1 cellular context compared by ENCODE assay signal in genomic region chr14:61553730-61554641, GRCh38.
TF ChIP-seq lines count a peak whose summit lies in the region.

No MANE protein-coding gene starts in this region.

TF ChIP-seq in HepG2, 621 proteins besides CTCF, POLR2A, EP300 and RAD21 (continued from another document and continues in another):
- TF ChIP-seq REST (IDR thresholded peaks at IDR 0.05; ENCODE audit: borderline replicate concordance in 1 of 2, low read depth in 1 of 2, low read length in 2 of 2) (peak in 1 of 2 experiments; percentile 62; a peak in 1 of 4 replicates), AFF4 (CRISPR knock-in tag; IDR thresholded peaks at IDR 0.05) (no peak), ELK4 (CRISPR knock-in tag; IDR thresholded peaks at IDR 0.05; ENCODE audit: borderline replicate concordance) (no peak), KAT7 (CRISPR knock-in tag; IDR thresholded peaks at IDR 0.05; ENCODE audit: borderline replicate concordance) (0 out of 2 replicates have a peak, but pooled peaks have one; percentile 22), KDM3A (CRISPR knock-in tag; IDR thresholded peaks at IDR 0.05; ENCODE audit: low read depth) (peak; percentile 72), ZNF589 (CRISPR knock-in tag; conservative IDR thresholded peaks at IDR 0.05) (no peak), FOXO1 (CRISPR knock-in tag; IDR thresholded peaks at IDR 0.05) (peak; percentile 87), ZNF414 (CRISPR knock-in tag; IDR thresholded peaks at IDR 0.05) (0 out of 2 replicates have a peak, but pooled peaks have one; percentile 56), GATA4 (IDR thresholded peaks at IDR 0.05; ENCODE audit: borderline replicate concordance, low read depth) (peak; percentile 80; the same call in 1 of the 2 replicates), ZNF17 (CRISPR knock-in tag; IDR thresholded peaks at IDR 0.05) (no peak), FOSL2 (CRISPR knock-in tag; IDR thresholded peaks at IDR 0.05) (peak; percentile 99), SNRNP70 (IDR thresholded peaks at IDR 0.05; ENCODE audit: low read depth, low read length) (no peak), FOXP4 (CRISPR knock-in tag; IDR thresholded peaks at IDR 0.05) (peak; percentile 93), ZNF746 (CRISPR knock-in tag; IDR thresholded peaks at IDR 0.05) (peak; percentile 77; the same call in 1 of the 2 replicates), IKZF4 (CRISPR knock-in tag; IDR thresholded peaks at IDR 0.05; ENCODE audit: borderline replicate concordance, low read depth, not compliant biosample characterization) (no peak), TBX3 (IDR thresholded peaks at IDR 0.05; ENCODE audit: borderline replicate concordance) (peak; percentile 89), ZBTB33 (CRISPR knock-in tag; IDR thresholded peaks at IDR 0.05) (peak; percentile 46; the same call in 1 of the 2 replicates), YEATS2 (CRISPR knock-in tag; IDR thresholded peaks at IDR 0.05; ENCODE audit: borderline replicate concordance) (no peak; the same call in 1 of the 2 replicates), ERF (CRISPR knock-in tag; IDR thresholded peaks at IDR 0.05) (no peak; the same call in none of the 2 replicates), TEF (CRISPR knock-in tag; IDR thresholded peaks at IDR 0.05) (peak; percentile 25; the same call in 1 of the 2 replicates), NKX3-1 (CRISPR knock-in tag; IDR thresholded peaks at IDR 0.05) (no peak), RXRA (CRISPR knock-in tag; IDR thresholded peaks at IDR 0.05) (peak; percentile 97), ZBTB40 (IDR thresholded peaks at IDR 0.05) (no peak), ZBTB40 (CRISPR knock-in tag; IDR thresholded peaks at IDR 0.05) (no peak), ZNF563 (CRISPR knock-in tag; IDR thresholded peaks at IDR 0.05) (no peak), ZNF567 (CRISPR knock-in tag; IDR thresholded peaks at IDR 0.05; ENCODE audit: borderline replicate concordance) (no peak), PPARG (CRISPR knock-in tag; conservative IDR thresholded peaks at IDR 0.05) (peak; percentile 70), ZBTB25 (CRISPR knock-in tag; IDR thresholded peaks at IDR 0.05) (peak; percentile 89), CREM (IDR thresholded peaks at IDR 0.05) (peak; percentile 92), CREM (CRISPR knock-in tag; IDR thresholded peaks at IDR 0.05) (no peak)
